In the genomic region with DNA sequence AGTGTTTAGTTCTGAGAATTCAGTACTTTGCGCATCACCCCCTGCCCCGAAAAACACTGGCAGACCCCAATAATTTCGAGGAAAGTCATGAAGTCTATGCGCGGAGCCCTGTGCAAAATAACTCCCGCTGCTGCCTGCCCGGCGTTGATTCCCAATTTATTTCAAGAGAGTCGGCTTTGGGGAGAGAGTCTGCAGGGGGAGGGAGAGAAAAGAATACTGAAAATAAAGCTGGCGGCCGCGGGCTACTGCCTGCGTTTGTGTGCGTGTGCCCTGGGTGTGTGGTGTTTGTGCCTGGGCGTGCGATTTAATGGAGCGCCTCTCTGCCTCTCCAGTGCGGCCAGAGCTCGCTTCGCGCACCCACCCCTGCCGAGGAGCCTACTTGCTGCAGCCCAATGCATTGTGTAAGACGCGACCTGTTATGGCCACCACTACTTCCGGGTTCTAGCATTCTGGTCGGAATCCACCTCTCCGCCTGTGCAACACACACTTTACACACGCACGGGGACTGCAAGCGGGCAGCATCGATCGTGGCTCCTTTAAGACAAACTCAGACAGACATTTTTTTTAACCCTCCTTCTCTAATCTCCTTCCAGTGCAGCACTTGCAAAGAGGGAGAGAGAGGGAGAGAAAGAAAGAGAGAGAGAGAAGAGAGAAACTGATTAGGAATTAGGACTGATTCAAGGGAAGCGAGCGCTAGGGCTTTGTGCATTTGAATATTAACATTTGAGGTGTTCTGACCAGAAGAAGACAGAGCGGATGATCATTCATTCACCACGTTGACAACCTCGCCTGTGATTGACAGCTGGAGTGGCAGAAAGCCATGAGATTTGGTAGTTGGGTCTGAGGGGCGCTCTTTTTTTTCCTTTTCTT, we compare ENCODE assay signal across 1 cellular context.
A peak's percentile ranks its signal among the peaks of the same experiment; 100 is the strongest.
TF ChIP-seq lines count a peak whose summit lies in the region.

A gene (plus strand): TSS at position 447 of the 870 bp plus-strand sequence. CDS start 732 bp downstream, outside the sequence.

TF ChIP-seq in HepG2, 621 proteins besides CTCF, POLR2A, EP300 and RAD21 (continued from another document and continues in another):
- TF ChIP-seq PHF21A (CRISPR knock-in tag; IDR thresholded peaks at IDR 0.05), result peak; percentile 84
- TF ChIP-seq HOXA3 (CRISPR knock-in tag; IDR thresholded peaks at IDR 0.05), result peak; percentile 94
- TF ChIP-seq, protein P1, sequence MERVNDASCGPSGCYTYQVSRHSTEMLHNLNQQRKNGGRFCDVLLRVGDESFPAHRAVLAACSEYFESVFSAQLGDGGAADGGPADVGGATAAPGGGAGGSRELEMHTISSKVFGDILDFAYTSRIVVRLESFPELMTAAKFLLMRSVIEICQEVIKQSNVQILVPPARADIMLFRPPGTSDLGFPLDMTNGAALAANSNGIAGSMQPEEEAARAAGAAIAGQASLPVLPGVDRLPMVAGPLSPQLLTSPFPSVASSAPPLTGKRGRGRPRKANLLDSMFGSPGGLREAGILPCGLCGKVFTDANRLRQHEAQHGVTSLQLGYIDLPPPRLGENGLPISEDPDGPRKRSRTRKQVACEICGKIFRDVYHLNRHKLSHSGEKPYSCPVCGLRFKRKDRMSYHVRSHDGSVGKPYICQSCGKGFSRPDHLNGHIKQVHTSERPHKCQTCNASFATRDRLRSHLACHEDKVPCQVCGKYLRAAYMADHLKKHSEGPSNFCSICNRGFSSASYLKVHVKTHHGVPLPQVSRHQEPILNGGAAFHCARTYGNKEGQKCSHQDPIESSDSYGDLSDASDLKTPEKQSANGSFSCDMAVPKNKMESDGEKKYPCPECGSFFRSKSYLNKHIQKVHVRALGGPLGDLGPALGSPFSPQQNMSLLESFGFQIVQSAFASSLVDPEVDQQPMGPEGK (CRISPR knock-in tag; IDR thresholded peaks at IDR 0.05), result peak; percentile 71
- TF ChIP-seq NFYC (CRISPR knock-in tag; IDR thresholded peaks at IDR 0.05), result peak; percentile 84
- TF ChIP-seq RFX1 (IDR thresholded peaks at IDR 0.05), result no peak
- TF ChIP-seq ZNF768 (CRISPR knock-in tag; IDR thresholded peaks at IDR 0.05), result peak; percentile 62
- TF ChIP-seq HMGA1 (CRISPR knock-in tag; conservative IDR thresholded peaks at IDR 0.05), result no peak
- peak; percentile 96 for TF ChIP-seq KAT8 (CRISPR knock-in tag; IDR thresholded peaks at IDR 0.05)
- 0 out of 2 replicates have a peak, but pooled peaks have one; percentile 75 for TF ChIP-seq RELA (CRISPR knock-in tag; IDR thresholded peaks at IDR 0.05)
- no peak for TF ChIP-seq NFRKB (IDR thresholded peaks at IDR 0.05)
- TF ChIP-seq, protein P2, sequence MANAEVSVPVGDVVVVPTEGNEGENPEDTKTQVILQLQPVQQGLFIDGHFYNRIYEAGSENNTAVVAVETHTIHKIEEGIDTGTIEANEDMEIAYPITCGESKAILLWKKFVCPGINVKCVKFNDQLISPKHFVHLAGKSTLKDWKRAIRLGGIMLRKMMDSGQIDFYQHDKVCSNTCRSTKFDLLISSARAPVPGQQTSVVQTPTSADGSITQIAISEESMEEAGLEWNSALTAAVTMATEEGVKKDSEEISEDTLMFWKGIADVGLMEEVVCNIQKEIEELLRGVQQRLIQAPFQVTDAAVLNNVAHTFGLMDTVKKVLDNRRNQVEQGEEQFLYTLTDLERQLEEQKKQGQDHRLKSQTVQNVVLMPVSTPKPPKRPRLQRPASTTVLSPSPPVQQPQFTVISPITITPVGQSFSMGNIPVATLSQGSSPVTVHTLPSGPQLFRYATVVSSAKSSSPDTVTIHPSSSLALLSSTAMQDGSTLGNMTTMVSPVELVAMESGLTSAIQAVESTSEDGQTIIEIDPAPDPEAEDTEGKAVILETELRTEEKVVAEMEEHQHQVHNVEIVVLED (CRISPR knock-in tag; IDR thresholded peaks at IDR 0.05; ENCODE audit: borderline replicate concordance), result peak; percentile 58; the same call in 1 of the 2 replicates
- peak; percentile 75 for TF ChIP-seq FOXA3 (CRISPR knock-in tag; IDR thresholded peaks at IDR 0.05)
- TF ChIP-seq ZNF557 (CRISPR knock-in tag; IDR thresholded peaks at IDR 0.05), result no peak; the same call in 1 of the 2 replicates
- TF ChIP-seq, protein P3, sequence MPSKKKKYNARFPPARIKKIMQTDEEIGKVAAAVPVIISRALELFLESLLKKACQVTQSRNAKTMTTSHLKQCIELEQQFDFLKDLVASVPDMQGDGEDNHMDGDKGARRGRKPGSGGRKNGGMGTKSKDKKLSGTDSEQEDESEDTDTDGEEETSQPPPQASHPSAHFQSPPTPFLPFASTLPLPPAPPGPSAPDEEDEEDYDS (CRISPR knock-in tag; IDR thresholded peaks at IDR 0.05), result peak; percentile 94
- peak; percentile 60; the same call in 1 of the 2 replicates for TF ChIP-seq ZNF782 (CRISPR knock-in tag; IDR thresholded peaks at IDR 0.05; ENCODE audit: borderline replicate concordance)
- TF ChIP-seq FOXM1 (CRISPR knock-in tag; IDR thresholded peaks at IDR 0.05), result no peak
- TF ChIP-seq, protein P4, sequence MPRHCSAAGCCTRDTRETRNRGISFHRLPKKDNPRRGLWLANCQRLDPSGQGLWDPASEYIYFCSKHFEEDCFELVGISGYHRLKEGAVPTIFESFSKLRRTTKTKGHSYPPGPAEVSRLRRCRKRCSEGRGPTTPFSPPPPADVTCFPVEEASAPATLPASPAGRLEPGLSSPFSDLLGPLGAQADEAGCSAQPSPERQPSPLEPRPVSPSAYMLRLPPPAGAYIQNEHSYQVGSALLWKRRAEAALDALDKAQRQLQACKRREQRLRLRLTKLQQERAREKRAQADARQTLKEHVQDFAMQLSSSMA (CRISPR knock-in tag; IDR thresholded peaks at IDR 0.05), result no peak
- TF ChIP-seq, protein P5, sequence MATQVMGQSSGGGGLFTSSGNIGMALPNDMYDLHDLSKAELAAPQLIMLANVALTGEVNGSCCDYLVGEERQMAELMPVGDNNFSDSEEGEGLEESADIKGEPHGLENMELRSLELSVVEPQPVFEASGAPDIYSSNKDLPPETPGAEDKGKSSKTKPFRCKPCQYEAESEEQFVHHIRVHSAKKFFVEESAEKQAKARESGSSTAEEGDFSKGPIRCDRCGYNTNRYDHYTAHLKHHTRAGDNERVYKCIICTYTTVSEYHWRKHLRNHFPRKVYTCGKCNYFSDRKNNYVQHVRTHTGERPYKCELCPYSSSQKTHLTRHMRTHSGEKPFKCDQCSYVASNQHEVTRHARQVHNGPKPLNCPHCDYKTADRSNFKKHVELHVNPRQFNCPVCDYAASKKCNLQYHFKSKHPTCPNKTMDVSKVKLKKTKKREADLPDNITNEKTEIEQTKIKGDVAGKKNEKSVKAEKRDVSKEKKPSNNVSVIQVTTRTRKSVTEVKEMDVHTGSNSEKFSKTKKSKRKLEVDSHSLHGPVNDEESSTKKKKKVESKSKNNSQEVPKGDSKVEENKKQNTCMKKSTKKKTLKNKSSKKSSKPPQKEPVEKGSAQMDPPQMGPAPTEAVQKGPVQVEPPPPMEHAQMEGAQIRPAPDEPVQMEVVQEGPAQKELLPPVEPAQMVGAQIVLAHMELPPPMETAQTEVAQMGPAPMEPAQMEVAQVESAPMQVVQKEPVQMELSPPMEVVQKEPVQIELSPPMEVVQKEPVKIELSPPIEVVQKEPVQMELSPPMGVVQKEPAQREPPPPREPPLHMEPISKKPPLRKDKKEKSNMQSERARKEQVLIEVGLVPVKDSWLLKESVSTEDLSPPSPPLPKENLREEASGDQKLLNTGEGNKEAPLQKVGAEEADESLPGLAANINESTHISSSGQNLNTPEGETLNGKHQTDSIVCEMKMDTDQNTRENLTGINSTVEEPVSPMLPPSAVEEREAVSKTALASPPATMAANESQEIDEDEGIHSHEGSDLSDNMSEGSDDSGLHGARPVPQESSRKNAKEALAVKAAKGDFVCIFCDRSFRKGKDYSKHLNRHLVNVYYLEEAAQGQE (IDR thresholded peaks at IDR 0.05; ENCODE audit: borderline replicate concordance in 1 of 2, low read depth in 1 of 2, low read length in 2 of 2), result peak in 1 of 2 experiments; percentile 84; a peak in 2 of 4 replicates
- TF ChIP-seq, protein P6, sequence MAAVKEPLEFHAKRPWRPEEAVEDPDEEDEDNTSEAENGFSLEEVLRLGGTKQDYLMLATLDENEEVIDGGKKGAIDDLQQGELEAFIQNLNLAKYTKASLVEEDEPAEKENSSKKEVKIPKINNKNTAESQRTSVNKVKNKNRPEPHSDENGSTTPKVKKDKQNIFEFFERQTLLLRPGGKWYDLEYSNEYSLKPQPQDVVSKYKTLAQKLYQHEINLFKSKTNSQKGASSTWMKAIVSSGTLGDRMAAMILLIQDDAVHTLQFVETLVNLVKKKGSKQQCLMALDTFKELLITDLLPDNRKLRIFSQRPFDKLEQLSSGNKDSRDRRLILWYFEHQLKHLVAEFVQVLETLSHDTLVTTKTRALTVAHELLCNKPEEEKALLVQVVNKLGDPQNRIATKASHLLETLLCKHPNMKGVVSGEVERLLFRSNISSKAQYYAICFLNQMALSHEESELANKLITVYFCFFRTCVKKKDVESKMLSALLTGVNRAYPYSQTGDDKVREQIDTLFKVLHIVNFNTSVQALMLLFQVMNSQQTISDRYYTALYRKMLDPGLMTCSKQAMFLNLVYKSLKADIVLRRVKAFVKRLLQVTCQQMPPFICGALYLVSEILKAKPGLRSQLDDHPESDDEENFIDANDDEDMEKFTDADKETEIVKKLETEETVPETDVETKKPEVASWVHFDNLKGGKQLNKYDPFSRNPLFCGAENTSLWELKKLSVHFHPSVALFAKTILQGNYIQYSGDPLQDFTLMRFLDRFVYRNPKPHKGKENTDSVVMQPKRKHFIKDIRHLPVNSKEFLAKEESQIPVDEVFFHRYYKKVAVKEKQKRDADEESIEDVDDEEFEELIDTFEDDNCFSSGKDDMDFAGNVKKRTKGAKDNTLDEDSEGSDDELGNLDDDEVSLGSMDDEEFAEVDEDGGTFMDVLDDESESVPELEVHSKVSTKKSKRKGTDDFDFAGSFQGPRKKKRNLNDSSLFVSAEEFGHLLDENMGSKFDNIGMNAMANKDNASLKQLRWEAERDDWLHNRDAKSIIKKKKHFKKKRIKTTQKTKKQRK (IDR thresholded peaks at IDR 0.05; ENCODE audit: low read length), result no peak
- no peak for TF ChIP-seq ZNF333 (CRISPR knock-in tag; IDR thresholded peaks at IDR 0.05; ENCODE audit: borderline replicate concordance)
- no peak for TF ChIP-seq ZNF550 (CRISPR knock-in tag; IDR thresholded peaks at IDR 0.05; ENCODE audit: borderline replicate concordance)
- TF ChIP-seq, protein P7, sequence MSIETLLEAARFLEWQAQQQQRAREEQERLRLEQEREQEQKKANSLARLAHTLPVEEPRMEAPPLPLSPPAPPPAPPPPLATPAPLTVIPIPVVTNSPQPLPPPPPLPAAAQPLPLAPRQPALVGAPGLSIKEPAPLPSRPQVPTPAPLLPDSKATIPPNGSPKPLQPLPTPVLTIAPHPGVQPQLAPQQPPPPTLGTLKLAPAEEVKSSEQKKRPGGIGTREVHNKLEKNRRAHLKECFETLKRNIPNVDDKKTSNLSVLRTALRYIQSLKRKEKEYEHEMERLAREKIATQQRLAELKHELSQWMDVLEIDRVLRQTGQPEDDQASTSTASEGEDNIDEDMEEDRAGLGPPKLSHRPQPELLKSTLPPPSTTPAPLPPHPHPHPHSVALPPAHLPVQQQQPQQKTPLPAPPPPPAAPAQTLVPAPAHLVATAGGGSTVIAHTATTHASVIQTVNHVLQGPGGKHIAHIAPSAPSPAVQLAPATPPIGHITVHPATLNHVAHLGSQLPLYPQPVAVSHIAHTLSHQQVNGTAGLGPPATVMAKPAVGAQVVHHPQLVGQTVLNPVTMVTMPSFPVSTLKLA (IDR thresholded peaks at IDR 0.05), result no peak
- TF ChIP-seq ZC3H13 (CRISPR knock-in tag; IDR thresholded peaks at IDR 0.05), result peak; percentile 84
- TF ChIP-seq CC2D1A (CRISPR knock-in tag; IDR thresholded peaks at IDR 0.05), result no peak
- TF ChIP-seq XBP1 (CRISPR knock-in tag; IDR thresholded peaks at IDR 0.05), result no peak
- 0 out of 2 replicates have a peak, but pooled peaks have one; percentile 51 for TF ChIP-seq TMF1 (CRISPR knock-in tag; IDR thresholded peaks at IDR 0.05; ENCODE audit: low read depth)
- TF ChIP-seq MEF2D (CRISPR knock-in tag; IDR thresholded peaks at IDR 0.05), result no peak
- TF ChIP-seq BORCS8-MEF2B (CRISPR knock-in tag; IDR thresholded peaks at IDR 0.05), result peak; percentile 92
- TF ChIP-seq, protein P8, sequence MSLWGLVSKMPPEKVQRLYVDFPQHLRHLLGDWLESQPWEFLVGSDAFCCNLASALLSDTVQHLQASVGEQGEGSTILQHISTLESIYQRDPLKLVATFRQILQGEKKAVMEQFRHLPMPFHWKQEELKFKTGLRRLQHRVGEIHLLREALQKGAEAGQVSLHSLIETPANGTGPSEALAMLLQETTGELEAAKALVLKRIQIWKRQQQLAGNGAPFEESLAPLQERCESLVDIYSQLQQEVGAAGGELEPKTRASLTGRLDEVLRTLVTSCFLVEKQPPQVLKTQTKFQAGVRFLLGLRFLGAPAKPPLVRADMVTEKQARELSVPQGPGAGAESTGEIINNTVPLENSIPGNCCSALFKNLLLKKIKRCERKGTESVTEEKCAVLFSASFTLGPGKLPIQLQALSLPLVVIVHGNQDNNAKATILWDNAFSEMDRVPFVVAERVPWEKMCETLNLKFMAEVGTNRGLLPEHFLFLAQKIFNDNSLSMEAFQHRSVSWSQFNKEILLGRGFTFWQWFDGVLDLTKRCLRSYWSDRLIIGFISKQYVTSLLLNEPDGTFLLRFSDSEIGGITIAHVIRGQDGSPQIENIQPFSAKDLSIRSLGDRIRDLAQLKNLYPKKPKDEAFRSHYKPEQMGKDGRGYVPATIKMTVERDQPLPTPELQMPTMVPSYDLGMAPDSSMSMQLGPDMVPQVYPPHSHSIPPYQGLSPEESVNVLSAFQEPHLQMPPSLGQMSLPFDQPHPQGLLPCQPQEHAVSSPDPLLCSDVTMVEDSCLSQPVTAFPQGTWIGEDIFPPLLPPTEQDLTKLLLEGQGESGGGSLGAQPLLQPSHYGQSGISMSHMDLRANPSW (CRISPR knock-in tag; IDR thresholded peaks at IDR 0.05; ENCODE audit: borderline replicate concordance), result peak; percentile 41; the same call in 1 of the 2 replicates
- no peak; the same call in 1 of the 2 replicates for TF ChIP-seq ZNF749 (CRISPR knock-in tag; IDR thresholded peaks at IDR 0.05; ENCODE audit: borderline replicate concordance)
- TF ChIP-seq IKZF4 (CRISPR knock-in tag; IDR thresholded peaks at IDR 0.05; ENCODE audit: borderline replicate concordance, low read depth, not compliant biosample characterization), result peak; percentile 53
- TF ChIP-seq, protein P9, sequence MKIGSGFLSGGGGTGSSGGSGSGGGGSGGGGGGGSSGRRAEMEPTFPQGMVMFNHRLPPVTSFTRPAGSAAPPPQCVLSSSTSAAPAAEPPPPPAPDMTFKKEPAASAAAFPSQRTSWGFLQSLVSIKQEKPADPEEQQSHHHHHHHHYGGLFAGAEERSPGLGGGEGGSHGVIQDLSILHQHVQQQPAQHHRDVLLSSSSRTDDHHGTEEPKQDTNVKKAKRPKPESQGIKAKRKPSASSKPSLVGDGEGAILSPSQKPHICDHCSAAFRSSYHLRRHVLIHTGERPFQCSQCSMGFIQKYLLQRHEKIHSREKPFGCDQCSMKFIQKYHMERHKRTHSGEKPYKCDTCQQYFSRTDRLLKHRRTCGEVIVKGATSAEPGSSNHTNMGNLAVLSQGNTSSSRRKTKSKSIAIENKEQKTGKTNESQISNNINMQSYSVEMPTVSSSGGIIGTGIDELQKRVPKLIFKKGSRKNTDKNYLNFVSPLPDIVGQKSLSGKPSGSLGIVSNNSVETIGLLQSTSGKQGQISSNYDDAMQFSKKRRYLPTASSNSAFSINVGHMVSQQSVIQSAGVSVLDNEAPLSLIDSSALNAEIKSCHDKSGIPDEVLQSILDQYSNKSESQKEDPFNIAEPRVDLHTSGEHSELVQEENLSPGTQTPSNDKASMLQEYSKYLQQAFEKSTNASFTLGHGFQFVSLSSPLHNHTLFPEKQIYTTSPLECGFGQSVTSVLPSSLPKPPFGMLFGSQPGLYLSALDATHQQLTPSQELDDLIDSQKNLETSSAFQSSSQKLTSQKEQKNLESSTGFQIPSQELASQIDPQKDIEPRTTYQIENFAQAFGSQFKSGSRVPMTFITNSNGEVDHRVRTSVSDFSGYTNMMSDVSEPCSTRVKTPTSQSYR (CRISPR knock-in tag; IDR thresholded peaks at IDR 0.05; ENCODE audit: borderline replicate concordance), result peak; percentile 60; the same call in 1 of the 2 replicates
- peak; percentile 87 for TF ChIP-seq XRCC5 (optimal IDR thresholded peaks at IDR 0.05; ENCODE audit: low read length)
